17 cellular contexts compared by ENCODE assay signal in the genomic region with DNA sequence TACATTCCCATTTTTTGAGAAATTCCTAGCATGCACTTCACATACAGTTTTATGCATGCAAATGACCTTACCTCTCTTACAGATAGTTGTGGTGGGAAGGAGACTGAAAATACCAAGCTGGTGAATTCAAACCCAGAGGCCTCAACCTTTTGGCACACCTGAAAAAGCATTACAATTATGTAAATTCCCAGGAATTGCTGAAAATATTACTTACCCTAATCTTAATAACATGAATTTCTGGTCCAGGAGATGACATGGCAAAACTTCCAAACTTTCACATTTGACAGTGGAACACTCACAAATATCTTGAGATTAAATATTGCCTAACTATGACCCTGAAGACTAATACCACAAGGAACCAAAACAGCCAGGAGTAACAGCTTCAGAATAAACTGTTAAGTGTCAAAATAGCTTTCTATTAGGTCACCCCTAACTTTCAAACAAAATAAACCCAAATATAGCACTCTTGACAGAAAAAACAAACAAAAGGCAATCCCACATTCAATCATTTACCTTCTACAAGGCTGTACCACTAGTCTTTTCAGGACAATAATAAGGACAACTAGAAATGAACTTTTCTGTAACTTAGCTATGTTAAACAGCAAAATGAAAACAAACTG.
"Had no signal": no experiment of that assay in that cellular context is flagged by ENCODE, and none has a peak within 500 bp of the region (broad histone marks: within the 10 kb centered on the region; RNA-seq: fewer than 3 reads in every experiment).

No MANE protein-coding gene starts in this region.

- H3K4me2 ChIP-seq: hepatocyte had no signal

- H3K27me3 ChIP-seq: dorsolateral prefrontal cortex, hepatocyte had no signal

- H3K79me2 ChIP-seq: hepatocyte had no signal

- DNase-seq: activated CD4-positive, alpha-beta memory T cell treated with anti-CD3 and anti-CD28 coated beads, Interleukin-2, amount 10 ng/mL, durations not matched to agents 7 days and 5 days; activated CD4-positive, alpha-beta T cell treated with anti-CD3 and anti-CD28 coated beads for 48 hours; activated CD4-positive, CD25-positive, alpha-beta regulatory T cell; activated CD8-positive, alpha-beta memory T cell treated with anti-CD3 and anti-CD28 coated beads, Interleukin-2, amount 10 ng/mL, durations not matched to agents 7 days and 5 days; amniotic stem cell; caudate nucleus; dorsolateral prefrontal cortex; foreskin fibroblast; midbrain; nephron progenitor cell; nucleus accumbens; posterior cingulate gyrus; retina; stimulated activated naive CD8-positive, alpha-beta T cell treated with anti-CD3 and anti-CD28 coated beads, Interleukin-15, Interleukin-2, amounts not matched to agents 100 U/mL and 50 U/mL, for 24 hours; T-helper 9 cell had no signal

- H2AFZ ChIP-seq: hepatocyte had no signal

- FAIRE-seq: islet of Langerhans had no signal

- ATAC-seq: activated CD8-positive, alpha-beta memory T cell treated with anti-CD3 and anti-CD28 coated beads, Interleukin-2, amount 10 ng/mL, durations not matched to agents 7 days and 5 days; stimulated activated naive CD8-positive, alpha-beta T cell treated with anti-CD3 and anti-CD28 coated beads, Interleukin-15, Interleukin-2, amounts not matched to agents 100 U/mL and 50 U/mL, for 24 hours had no signal

- H3K4me3 ChIP-seq: dorsolateral prefrontal cortex, hepatocyte had no signal

- H3K27ac ChIP-seq: dorsolateral prefrontal cortex, hepatocyte had no signal
